9 cellular contexts compared by ENCODE assay signal in genomic region chr16:3150346-3151218, GRCh38. TPM values are rescaled to one million over a fixed set of nuclear protein-coding genes. Genes with fewer than 3 reads are reported as not detected.
DNase-seq lines count a peak whose midpoint lies in the region; ATAC-seq and TF ChIP-seq lines count a peak whose summit lies in the region.
"Had no signal": no experiment of that assay in that cellular context is flagged by ENCODE, and none has a peak within 500 bp of the region (broad histone marks: within the 10 kb centered on the region; RNA-seq: fewer than 3 reads in every experiment).

No MANE protein-coding gene starts in this region.

- no peaks in the 10 kb centered on the region for H3K9me3 ChIP-seq in colonic mucosa

- H3K36me3 ChIP-seq in BJ (ENCODE audit: control insufficient read depth, insufficient read depth, low read length), result no peaks in the 10 kb centered on the region
- no peaks in the 10 kb centered on the region for H3K36me3 ChIP-seq in colonic mucosa

- peaks cover 5% of the 10 kb centered on the region for H3K4me1 ChIP-seq in colonic mucosa

- CTCF ChIA-PET in BJ (lab: Yijun Ruan, JAX), result interaction anchor here (0.6 to 3.5 kb wide), 11 partner anchors 8 to 350 kb away, joined by 3 to 15 read pairs (median 5); partner anchors contain the start of gene ZNF213

- peak overlapping the region; percentile 77 to 89 for H3K9ac ChIP-seq in colonic mucosa (ENCODE audit: low read depth in 2 of 2, low read length in 2 of 2)

- intact Hi-C loops in colonic mucosa (cut with DNase I), result no loop called here

- H3K27me3 ChIP-seq in BJ (ENCODE audit: control insufficient read depth, insufficient read depth, low read length) (no peaks in the 10 kb centered on the region), colonic mucosa (no peaks in the 10 kb centered on the region)

- POLR2A ChIA-PET in BJ (lab: Charles Lee), result interaction anchor here (1.1 kb wide), 1 partner anchor 16 kb away, joined by 3 read pairs; the partner anchor contains the start of gene ZNF213

- H3K4me3 ChIP-seq in BJ (ENCODE audit: low read depth, low read length) (peak overlapping the region; percentile 55), colonic mucosa (peak overlapping the region; percentile 48)

- peak; percentile 83 for ATAC-seq in GM19324 (IDR thresholded peaks at IDR 0.05; ENCODE audit: low FRiP score, unreplicated experiment)
- peak; percentile 60 for ATAC-seq in HG03457 (IDR thresholded peaks at IDR 0.05; ENCODE audit: unreplicated experiment)
- ATAC-seq in left lobe of liver, result peak; percentile 91

- TF ChIP-seq CTCF in BJ (IDR thresholded peaks at IDR 0.05; ENCODE audit: insufficient read depth, low read depth, low read length) (no peak), colonic mucosa (IDR thresholded peaks at IDR 0.05) (no peak)

- DNase-seq in BJ (ENCODE audit: low read depth) (peak; percentile 80), NCI-H524 (lab: John Stamatoyannopoulos, UW) (peak; percentile 98 to 99), colonic mucosa (peak; percentile 98), left lobe of liver (ENCODE audit: low spot score) (peak; percentile 96)
- peak; percentile 99 for DNase-seq in activated CD4-positive, alpha-beta T cell treated with anti-CD3 and anti-CD28 coated beads for 48 hours
- peak; percentile 99 for DNase-seq in stimulated activated CD4-positive, alpha-beta T cell treated with anti-CD3 and anti-CD28 coated beads, Interleukin-2, amount 100 ng/mL, for 24 hours

- peak overlapping the region; percentile 78 for H3K27ac ChIP-seq in colonic mucosa

RNA-seq across cellular contexts. Expression of gene ZNF213, which starts 15.8 kb away (rescaled TPM):
- polyA plus RNA-seq in BJ (2011; rRNA removed), result 0.63 and 0.77 TPM in 2 replicates
- 1.2 and 2.0 TPM in 2 replicates for polyA minus RNA-seq in BJ (2011; rRNA and poly(A)+ RNA removed)
- total RNA-seq in colonic mucosa, result 10 to 100 TPM; 12.4 to 20.4 TPM
- total RNA-seq in left lobe of liver, result 2.7 TPM

RNA-seq across cellular contexts. Expression of gene OR1F1, which starts 37.4 kb away (rescaled TPM):
- polyA plus RNA-seq in BJ (2011; rRNA removed), result 0.33 and 0.64 TPM in 2 replicates
- polyA minus RNA-seq in BJ (2011; rRNA and poly(A)+ RNA removed), result 0.33 TPM in 1 of 2 replicates, not detected in the other
- total RNA-seq in colonic mucosa (not detected), left lobe of liver (not detected)
- total RNA-seq: T-helper 2 cell treated with Interferon-gamma antibody and Interleukin-4, amounts not matched to agents 100 ng/mL and 5 ng/mL, for 36 hours had no signal

RNA-seq across cellular contexts. Expression of gene ZNF205, which starts 38.2 kb away (rescaled TPM):
- polyA plus RNA-seq in BJ (2011; rRNA removed), result 4.2 and 9.0 TPM in 2 replicates
- 3.0 and 5.6 TPM in 2 replicates for polyA minus RNA-seq in BJ (2011; rRNA and poly(A)+ RNA removed)
- total RNA-seq in colonic mucosa (10 to 100 TPM in 1 of 2 donors, 1 to 10 TPM in 1; 9.9 to 10.5 TPM), left lobe of liver (7.0 TPM)

RNA-seq across cellular contexts. Expression of gene ZSCAN10, which starts 51.5 kb away (rescaled TPM):
- polyA plus RNA-seq in BJ (2011; rRNA removed), result not detected in 2 replicates
- polyA minus RNA-seq in BJ (2011; rRNA and poly(A)+ RNA removed), result not detected in 2 replicates
- under 1 TPM in 1 of 2 donors, not detected in 1; 0.86 TPM for total RNA-seq in colonic mucosa
- 0.10 TPM for total RNA-seq in left lobe of liver

Comparison
In these comparisons a context has a peak if more than half of its experiments do, and no peak if none do; other contexts are left out.
1. Peak in every context shown above with its lines: DNase-seq, ATAC-seq, H3K4me3 ChIP-seq and H3K27ac ChIP-seq.